In genomic region chr17:9253308-9253707, GRCh38 we compare ENCODE assay signal across 30 cellular contexts.
A peak's percentile ranks its signal among the peaks of the same experiment; 100 is the strongest.
DNase-seq lines count a peak whose midpoint lies in the region; ATAC-seq and TF ChIP-seq lines count a peak whose summit lies in the region.
"Had no signal": no experiment of that assay in that cellular context is flagged by ENCODE, and none has a peak within 500 bp of the region (broad histone marks: within the 10 kb centered on the region; RNA-seq: fewer than 3 reads in every experiment).

No MANE protein-coding gene starts in this region.

- peak overlapping the region; percentile 4 for H3K4me3 Mint-ChIP-seq in stimulated activated naive CD8-positive, alpha-beta T cell treated with anti-CD3 and anti-CD28 coated beads, Interleukin-15, Interleukin-2, amounts not matched to agents 100 ng/mL and 50 ng/mL, for 24 hours
- no peak overlapping the region for H3K4me3 Mint-ChIP-seq in stimulated activated naive CD8-positive, alpha-beta T cell treated with anti-CD3 and anti-CD28 coated beads, Interleukin-15, amount 100 ng/mL, for 72 hours
- H3K4me3 Mint-ChIP-seq: brain; dendritic cell treated with granulocyte-macrophage colony-stimulating factor and Interleukin-4, amounts not matched to agents 40 ng/mL and 50 ng/mL, for 4 days; WTC11 had no signal

- H3K4me3 ChIP-seq in A673 (ENCODE audit: low read depth, low read length, poor library complexity, severe bottlenecking), result no peak overlapping the region
- H3K4me3 ChIP-seq: adrenal gland, esophagus muscularis mucosa, prostate gland, upper lobe of left lung had no signal

- POLR2A ChIA-PET in A673 (lab: Charles Lee; ENCODE audit: low non-redundant PET), result no interaction called here

- H3K9me3 Mint-ChIP-seq in stimulated activated naive CD8-positive, alpha-beta T cell treated with anti-CD3 and anti-CD28 coated beads, Interleukin-15, Interleukin-2, amounts not matched to agents 100 ng/mL and 50 ng/mL, for 24 hours, result no peaks in the 10 kb centered on the region
- no peaks in the 10 kb centered on the region for H3K9me3 Mint-ChIP-seq in stimulated activated naive CD8-positive, alpha-beta T cell treated with anti-CD3 and anti-CD28 coated beads, Interleukin-15, amount 100 ng/mL, for 72 hours
- H3K9me3 Mint-ChIP-seq: dendritic cell treated with granulocyte-macrophage colony-stimulating factor and Interleukin-4, amounts not matched to agents 40 ng/mL and 50 ng/mL, for 4 days; WTC11 had no signal

- H3K27ac ChIP-seq in KOPT-K1 (ENCODE audit: low read depth, low read length, poor library complexity, severe bottlenecking) (peak overlapping the region; percentile 41), A673 (ENCODE audit: low read depth, low read length, poor library complexity, severe bottlenecking) (no peak overlapping the region)
- H3K27ac ChIP-seq: adrenal gland, esophagus muscularis mucosa, HL-60, neutrophil, prostate gland, upper lobe of left lung had no signal

- H3K27me3 Mint-ChIP-seq in stimulated activated naive CD8-positive, alpha-beta T cell treated with anti-CD3 and anti-CD28 coated beads, Interleukin-15, Interleukin-2, amounts not matched to agents 100 ng/mL and 50 ng/mL, for 24 hours, result no peaks in the 10 kb centered on the region
- H3K27me3 Mint-ChIP-seq in stimulated activated naive CD8-positive, alpha-beta T cell treated with anti-CD3 and anti-CD28 coated beads, Interleukin-15, amount 100 ng/mL, for 72 hours, result no peaks in the 10 kb centered on the region

- H3K9me3 ChIP-seq in KOPT-K1 (ENCODE audit: insufficient read depth, low read length, poor library complexity, severe bottlenecking) (no peaks in the 10 kb centered on the region), A673 (ENCODE audit: low read depth, low read length, poor library complexity, severe bottlenecking) (no peaks in the 10 kb centered on the region)
- H3K9me3 ChIP-seq: adrenal gland, esophagus muscularis mucosa, neutrophil, prostate gland, upper lobe of left lung had no signal

- ATAC-seq in stimulated activated naive CD8-positive, alpha-beta T cell treated with anti-CD3 and anti-CD28 coated beads, Interleukin-15, amount 100 ng/mL, for 72 hours, result no peak
- ATAC-seq in left lobe of liver (peak; percentile 70), HG02763 (IDR thresholded peaks at IDR 0.05; ENCODE audit: unreplicated experiment) (no peak)
- ATAC-seq: left ventricle myocardium superior, sciatic nerve, WTC11 had no signal

- H3K27ac Mint-ChIP-seq in stimulated activated naive CD8-positive, alpha-beta T cell treated with anti-CD3 and anti-CD28 coated beads, Interleukin-15, Interleukin-2, amounts not matched to agents 100 ng/mL and 50 ng/mL, for 24 hours, result peak overlapping the region; percentile 85
- peak overlapping the region in 1 of 2 donors; percentile 44 for H3K27ac Mint-ChIP-seq in stimulated activated naive CD8-positive, alpha-beta T cell treated with anti-CD3 and anti-CD28 coated beads, Interleukin-15, amount 100 ng/mL, for 72 hours
- H3K27ac Mint-ChIP-seq: dendritic cell treated with granulocyte-macrophage colony-stimulating factor and Interleukin-4, amounts not matched to agents 40 ng/mL and 50 ng/mL, for 4 days; WTC11 had no signal

- H3K36me3 ChIP-seq in KOPT-K1 (ENCODE audit: insufficient read depth, low read length) (no peaks in the 10 kb centered on the region), A673 (ENCODE audit: insufficient read depth, low read length, poor library complexity, severe bottlenecking) (no peaks in the 10 kb centered on the region)
- H3K36me3 ChIP-seq: adrenal gland, prostate gland had no signal

- peaks cover 38% of the 10 kb centered on the region for H3K4me1 Mint-ChIP-seq in stimulated activated naive CD8-positive, alpha-beta T cell treated with anti-CD3 and anti-CD28 coated beads, Interleukin-15, Interleukin-2, amounts not matched to agents 100 ng/mL and 50 ng/mL, for 24 hours (ENCODE audit: low read depth)
- peaks cover 44% of the 10 kb centered on the region for H3K4me1 Mint-ChIP-seq in stimulated activated naive CD8-positive, alpha-beta T cell treated with anti-CD3 and anti-CD28 coated beads, Interleukin-15, amount 100 ng/mL, for 72 hours

- DNase-seq in stimulated activated naive CD8-positive, alpha-beta T cell treated with anti-CD3 and anti-CD28 coated beads, Interleukin-15, amount 100 ng/mL, for 72 hours, result no peak
- DNase-seq in left lobe of liver (ENCODE audit: low spot score) (no peak), AG08396 (ENCODE audit: low spot score) (no peak), A673 (ENCODE audit: low spot score) (no peak)
- DNase-seq: activated T-cell treated with anti-CD3 and anti-CD28 coated beads for 4 hours; adrenal gland; HCEC 1CT; islet precursor cell; Kasumi-1; left ventricle myocardium superior; mesendoderm; NCI-H1436; NCI-H2107; NCI-H446; NCI-H774; SIG-M5; stimulated activated CD4-positive, alpha-beta T cell treated with anti-CD3 and anti-CD28 coated beads, Interleukin-4, amount 100 ng/mL, for 1 hour; SW 1271; upper lobe of left lung had no signal

- no TSS peak for BruUV-seq in A673 (replicated peaks; lab: Mats Ljungman, UMichigan)

- H3K36me3 Mint-ChIP-seq in stimulated activated naive CD8-positive, alpha-beta T cell treated with anti-CD3 and anti-CD28 coated beads, Interleukin-15, Interleukin-2, amounts not matched to agents 100 ng/mL and 50 ng/mL, for 24 hours (ENCODE audit: low read depth), result no peaks in the 10 kb centered on the region
- H3K36me3 Mint-ChIP-seq: WTC11 had no signal

- intact Hi-C loops in A673 (cut with micrococcal nuclease; ENCODE audit: unreplicated experiment), result no loop called here

- CTCF ChIA-PET in A673 (lab: Charles Lee), result no interaction called here

- H3K27me3 ChIP-seq in A673 (replicated peaks; ENCODE audit: insufficient read depth, low read depth, low read length, poor library complexity), result no peaks in the 10 kb centered on the region
- H3K27me3 ChIP-seq: adrenal gland, esophagus muscularis mucosa, upper lobe of left lung had no signal

- TF ChIP-seq CTCF in A673 (conservative IDR thresholded peaks at IDR 0.05; ENCODE audit: low read depth, low read length), result no peak

- peaks cover 16% of the 10 kb centered on the region for H3K4me1 ChIP-seq in A673 (ENCODE audit: insufficient read depth, low read length, poor library complexity, severe bottlenecking)
- H3K4me1 ChIP-seq: adrenal gland, prostate gland had no signal
